20 cellular contexts compared by ENCODE assay signal in genomic region chr18:58242435-58242834, GRCh38.
"Had no signal": no experiment of that assay in that cellular context is flagged by ENCODE, and none has a peak within 500 bp of the region (broad histone marks: within the 10 kb centered on the region; RNA-seq: fewer than 3 reads in every experiment).

No MANE protein-coding gene starts in this region.

- H3K4me3 ChIP-seq: breast epithelium, coronary artery, left ventricle myocardium inferior, pancreas, psoas muscle, right atrium auricular region, thyroid gland had no signal

- H3K4me3 Mint-ChIP-seq: activated T-helper 17 cell treated with anti-CD3 and anti-CD28 coated beads, Interleukin-2, amount 50 U/mL, for 72 hours; endodermal cell; mesothelial cell of epicardium; natural killer cell treated with Interleukin-12 subunit alpha and Interleukin-12 subunit beta and Interleukin-15 and Interleukin-18, amount 100 ng/mL, for 72 hours; T-cell; WTC11 had no signal

- H3K27me3 ChIP-seq: breast epithelium, pancreas, right atrium auricular region, thyroid gland had no signal

- H3K27me3 Mint-ChIP-seq: activated T-helper 17 cell treated with anti-CD3 and anti-CD28 coated beads, Interleukin-2, amount 50 U/mL, for 72 hours; natural killer cell treated with Interleukin-12 subunit alpha and Interleukin-12 subunit beta and Interleukin-15 and Interleukin-18, amount 100 ng/mL, for 72 hours; T-cell had no signal

- H3K36me3 Mint-ChIP-seq: activated naive CD4-positive, alpha-beta T cell treated with anti-CD3 and anti-CD28 coated beads, Interleukin-2, amount 50 U/mL, for 72 hours; natural killer cell treated with Interleukin-12 subunit alpha and Interleukin-12 subunit beta and Interleukin-15 and Interleukin-18, amount 100 ng/mL, for 72 hours; T-cell; WTC11 had no signal

- H3K36me3 ChIP-seq: breast epithelium, left ventricle myocardium inferior, pancreas, right atrium auricular region, thyroid gland had no signal

- ATAC-seq: activated naive CD4-positive, alpha-beta T cell treated with anti-CD3 and anti-CD28 coated beads, Interleukin-2, amount 50 U/mL, for 72 hours; activated T-helper 17 cell treated with anti-CD3 and anti-CD28 coated beads, Interleukin-2, amount 50 U/mL, for 72 hours; stimulated activated naive CD8-positive, alpha-beta T cell treated with anti-CD3 and anti-CD28 coated beads, Interleukin-15, Interleukin-2, amounts not matched to agents 100 U/mL and 50 U/mL, for 24 hours; T-cell had no signal

- H3K9me3 ChIP-seq: breast epithelium, left ventricle myocardium inferior, pancreas, psoas muscle, right atrium auricular region, thyroid gland had no signal

- DNase-seq: activated T-cell treated with anti-CD3 and anti-CD28 coated beads, Interleukin-2, amount 50 U/mL, for 1 hour; aorta; endodermal cell; left ventricle myocardium inferior; stimulated activated CD4-positive, alpha-beta T cell treated with anti-CD3 and anti-CD28 coated beads, Interleukin-4, amount 100 ng/mL, for 24 hours; stimulated activated naive CD8-positive, alpha-beta T cell treated with anti-CD3 and anti-CD28 coated beads, Interleukin-15, Interleukin-2, amounts not matched to agents 100 U/mL and 50 U/mL, for 24 hours; T-cell; thyroid gland had no signal

- FAIRE-seq: TTC549, urothelium cell line had no signal

- H3K27ac ChIP-seq: coronary artery, left ventricle myocardium inferior, psoas muscle, right atrium auricular region had no signal

- H3K9me3 Mint-ChIP-seq: activated naive CD4-positive, alpha-beta T cell treated with anti-CD3 and anti-CD28 coated beads, Interleukin-2, amount 50 U/mL, for 72 hours; activated T-helper 17 cell treated with anti-CD3 and anti-CD28 coated beads, Interleukin-2, amount 50 U/mL, for 72 hours; endodermal cell; mesothelial cell of epicardium; natural killer cell treated with Interleukin-12 subunit alpha and Interleukin-12 subunit beta and Interleukin-15 and Interleukin-18, amount 100 ng/mL, for 72 hours; T-cell; WTC11 had no signal

- H3K27ac Mint-ChIP-seq: activated naive CD4-positive, alpha-beta T cell treated with anti-CD3 and anti-CD28 coated beads, Interleukin-2, amount 50 U/mL, for 72 hours; activated T-helper 17 cell treated with anti-CD3 and anti-CD28 coated beads, Interleukin-2, amount 50 U/mL, for 72 hours; endodermal cell; mesothelial cell of epicardium; natural killer cell treated with Interleukin-12 subunit alpha and Interleukin-12 subunit beta and Interleukin-15 and Interleukin-18, amount 100 ng/mL, for 72 hours; T-cell had no signal

- H3K4me1 Mint-ChIP-seq: activated T-helper 17 cell treated with anti-CD3 and anti-CD28 coated beads, Interleukin-2, amount 50 U/mL, for 72 hours; T-cell had no signal
